Comparison of ENCODE assay signal across 30 cellular contexts in the genomic region with DNA sequence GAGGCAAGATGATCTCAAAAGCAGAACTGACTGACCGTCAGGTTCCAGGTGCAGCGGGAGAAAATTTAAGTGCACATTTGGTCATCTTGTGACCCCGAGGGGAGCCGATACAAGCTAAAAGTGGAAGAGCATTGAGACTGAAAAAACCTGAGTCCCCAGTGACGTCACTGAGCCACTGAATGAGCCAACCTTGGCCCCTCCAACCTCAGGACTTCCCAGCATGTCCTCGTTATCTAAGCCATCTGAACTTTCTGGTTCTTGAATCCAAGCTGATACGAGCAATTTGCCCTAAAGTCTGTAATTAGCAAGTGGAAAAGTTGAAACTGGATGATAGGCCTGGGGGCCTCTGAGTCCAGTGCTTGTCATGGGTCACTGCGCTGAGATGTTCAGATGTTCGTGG. TPM values are rescaled to one million over a fixed set of nuclear protein-coding genes. Genes with fewer than 3 reads are reported as not detected.
"Had no signal": no experiment of that assay in that cellular context is flagged by ENCODE, and none has a peak within 500 bp of the region (broad histone marks: within the 10 kb centered on the region; RNA-seq: fewer than 3 reads in every experiment).

No MANE protein-coding gene starts in this region.

- H3K9me3 Mint-ChIP-seq: natural killer cell treated with Interleukin-12 subunit alpha and Interleukin-12 subunit beta and Interleukin-15 and Interleukin-18, amount 100 ng/mL, for 72 hours; neural crest cell; stimulated activated memory B cell treated with anti-CD40 and anti-IgM and Interleukin-4, amounts not matched to agents 10 μg/mL and 1 μg/mL and 100 μg/mL, for 72 hours; stimulated activated naive CD8-positive, alpha-beta T cell treated with anti-CD3 and anti-CD28 coated beads, Interleukin-15, amount 100 ng/mL, for 72 hours had no signal

- H3K4me1 Mint-ChIP-seq: naive thymus-derived CD8-positive, alpha-beta T cell; nephron progenitor cell; neural crest cell; stimulated activated memory B cell treated with anti-CD40 and anti-IgM and Interleukin-4, amounts not matched to agents 10 μg/mL and 1 μg/mL and 100 μg/mL, for 72 hours; stimulated activated naive CD8-positive, alpha-beta T cell treated with anti-CD3 and anti-CD28 coated beads, Interleukin-15, amount 100 ng/mL, for 72 hours had no signal

- H3K27me3 Mint-ChIP-seq: stimulated activated memory B cell treated with anti-CD40 and anti-IgM and Interleukin-4, amounts not matched to agents 10 μg/mL and 1 μg/mL and 100 μg/mL, for 72 hours; stimulated activated naive CD8-positive, alpha-beta T cell treated with anti-CD3 and anti-CD28 coated beads, Interleukin-15, amount 100 ng/mL, for 72 hours had no signal

- H3K27ac ChIP-seq: ovary, parathyroid adenoma, psoas muscle, skin epidermis, spleen, suprapubic skin, testis, tibial artery, transverse colon, upper lobe of left lung, vagina had no signal

- H3K4me3 ChIP-seq: ovary, psoas muscle, skin epidermis, smooth muscle cell, spleen, suprapubic skin, testis, tibial artery, transverse colon, upper lobe of left lung, vagina had no signal

- H3K4me3 Mint-ChIP-seq: naive thymus-derived CD8-positive, alpha-beta T cell; natural killer cell treated with Interleukin-12 subunit alpha and Interleukin-12 subunit beta and Interleukin-15 and Interleukin-18, amount 100 ng/mL, for 72 hours; nephron progenitor cell; neural crest cell; stimulated activated memory B cell treated with anti-CD40 and anti-IgM and Interleukin-4, amounts not matched to agents 10 μg/mL and 1 μg/mL and 100 μg/mL, for 72 hours; stimulated activated naive CD8-positive, alpha-beta T cell treated with anti-CD3 and anti-CD28 coated beads, Interleukin-15, amount 100 ng/mL, for 72 hours had no signal

- H3K27me3 ChIP-seq: ovary, spleen, suprapubic skin, testis, tibial artery, transverse colon, upper lobe of left lung, vagina had no signal

- H3K36me3 ChIP-seq: ovary, spleen, suprapubic skin, tibial artery, transverse colon, upper lobe of left lung, vagina had no signal

- H3K4me2 ChIP-seq: smooth muscle cell had no signal

- H3K36me3 Mint-ChIP-seq: naive thymus-derived CD8-positive, alpha-beta T cell; natural killer cell treated with Interleukin-12 subunit alpha and Interleukin-12 subunit beta and Interleukin-15 and Interleukin-18, amount 100 ng/mL, for 72 hours; stimulated activated memory B cell treated with anti-CD40 and anti-IgM and Interleukin-4, amounts not matched to agents 10 μg/mL and 1 μg/mL and 100 μg/mL, for 72 hours had no signal

- H3K9ac ChIP-seq: parathyroid adenoma had no signal

- H3K9me3 ChIP-seq: ovary, psoas muscle, spleen, suprapubic skin, testis, tibial artery, transverse colon, upper lobe of left lung, vagina had no signal

- DNase-seq: naive thymus-derived CD8-positive, alpha-beta T cell; nephron progenitor cell; occipital lobe; ovary; posterior cingulate gyrus; psoas muscle; right cardiac atrium; spleen; stimulated activated CD4-positive, alpha-beta T cell treated with anti-CD3 and anti-CD28 coated beads, Interleukin-12 subunit alpha, Interleukin-12 subunit beta, amount 100 ng/mL, for 4 hours; stimulated activated CD4-positive, alpha-beta T cell treated with anti-CD3 and anti-CD28 coated beads, Interleukin-1b, Interleukin-23, amount 100 ng/mL, for 48 hours; stimulated activated CD4-positive, alpha-beta T cell treated with anti-CD3 and anti-CD28 coated beads, Interleukin-4, amount 100 ng/mL, for 1 hour; stimulated activated CD4-positive, alpha-beta T cell treated with anti-CD3 and anti-CD28 coated beads, Interleukin-4, amount 100 ng/mL, for 4 hours; stimulated activated CD8-positive, alpha-beta memory T cell treated with anti-CD3 and anti-CD28 coated beads, Interleukin-4, amount 100 ng/mL, for 48 hours; stimulated activated naive CD4-positive, alpha-beta T cell; stimulated activated naive CD8-positive, alpha-beta T cell treated with anti-CD3 and anti-CD28 coated beads, Interleukin-15, amount 100 ng/mL, for 72 hours; stimulated activated naive CD8-positive, alpha-beta T cell treated with anti-CD3 and anti-CD28 coated beads, Interleukin-15, Interleukin-2, amounts not matched to agents 100 U/mL and 50 U/mL, for 24 hours; substantia nigra; testis; transverse colon; upper lobe of left lung had no signal

- H2AFZ ChIP-seq: parathyroid adenoma had no signal

- H3K4me1 ChIP-seq: parathyroid adenoma, psoas muscle, spleen, suprapubic skin, testis, tibial artery, transverse colon, upper lobe of left lung, vagina had no signal

- H3K27ac Mint-ChIP-seq: naive thymus-derived CD8-positive, alpha-beta T cell; natural killer cell treated with Interleukin-12 subunit alpha and Interleukin-12 subunit beta and Interleukin-15 and Interleukin-18, amount 100 ng/mL, for 72 hours; nephron progenitor cell; progenitor cell of endocrine pancreas; stimulated activated memory B cell treated with anti-CD40 and anti-IgM and Interleukin-4, amounts not matched to agents 10 μg/mL and 1 μg/mL and 100 μg/mL, for 72 hours; stimulated activated naive CD8-positive, alpha-beta T cell treated with anti-CD3 and anti-CD28 coated beads, Interleukin-15, amount 100 ng/mL, for 72 hours had no signal

- H3K79me2 ChIP-seq: parathyroid adenoma had no signal

RNA-seq across cellular contexts. Expression of a gene that starts 51.1 kb away (rescaled TPM):
- polyA plus RNA-seq: naive thymus-derived CD8-positive, alpha-beta T cell; ovary; right cardiac atrium; smooth muscle cell; spleen had no signal
